In the genomic region with DNA sequence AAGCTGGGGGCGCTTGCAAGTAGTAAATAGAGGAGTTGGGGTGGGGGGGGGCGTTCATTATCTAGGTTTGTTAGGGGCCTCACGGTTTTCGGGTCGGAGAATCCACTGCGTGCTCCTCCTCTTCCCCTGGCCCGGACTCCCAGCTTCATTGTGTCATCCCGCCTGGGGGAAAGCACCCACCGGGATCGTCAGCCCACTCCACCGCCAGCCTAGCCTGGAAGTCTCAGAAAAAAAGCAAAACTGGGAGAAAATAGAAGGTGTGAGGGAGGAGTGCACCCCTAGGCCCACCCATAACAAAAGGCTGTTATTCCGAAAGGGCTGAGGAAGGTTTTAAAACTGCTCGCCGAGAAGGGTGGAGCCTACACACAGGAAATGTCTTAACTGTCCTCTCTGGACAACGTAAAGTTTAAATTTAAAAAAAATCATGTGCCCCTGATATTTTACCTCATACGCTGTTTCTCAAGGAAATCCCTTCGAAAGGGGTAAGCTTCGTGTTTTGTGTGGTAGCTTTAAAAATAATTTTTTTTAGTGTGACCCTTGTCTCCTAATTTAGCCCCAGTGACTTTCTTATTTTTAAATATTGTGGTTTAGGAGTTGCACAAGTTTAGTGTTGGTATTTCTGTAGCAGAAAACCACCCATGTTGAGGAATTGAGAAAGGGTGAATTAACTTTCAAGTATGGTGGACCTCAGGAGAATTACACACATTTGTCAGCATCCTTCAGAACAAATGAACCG, we compare ENCODE assay signal across 1 cellular context.
A peak's percentile ranks its signal among the peaks of the same experiment; 100 is the strongest.
TF ChIP-seq lines count a peak whose summit lies in the region.

No MANE protein-coding gene starts in this region.

TF ChIP-seq in K562, 482 proteins besides CTCF, POLR2A, EP300 and RAD21 (continues in another document):
- TF ChIP-seq PML (IDR thresholded peaks at IDR 0.05; ENCODE audit: low read length) = peak; percentile 19; the same call in 1 of the 2 replicates
- TF ChIP-seq, protein P1, sequence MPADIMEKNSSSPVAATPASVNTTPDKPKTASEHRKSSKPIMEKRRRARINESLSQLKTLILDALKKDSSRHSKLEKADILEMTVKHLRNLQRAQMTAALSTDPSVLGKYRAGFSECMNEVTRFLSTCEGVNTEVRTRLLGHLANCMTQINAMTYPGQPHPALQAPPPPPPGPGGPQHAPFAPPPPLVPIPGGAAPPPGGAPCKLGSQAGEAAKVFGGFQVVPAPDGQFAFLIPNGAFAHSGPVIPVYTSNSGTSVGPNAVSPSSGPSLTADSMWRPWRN (IDR thresholded peaks at IDR 0.05; ENCODE audit: low read depth) = no peak
- TF ChIP-seq FOXP1 (CRISPR knock-in tag; IDR thresholded peaks at IDR 0.05) = 0 out of 2 replicates have a peak, but pooled peaks have one; percentile 32
- no peak for TF ChIP-seq ZNF79 (CRISPR knock-in tag; IDR thresholded peaks at IDR 0.05; ENCODE audit: low read depth)
- TF ChIP-seq FIP1L1 (IDR thresholded peaks at IDR 0.05; ENCODE audit: low read depth, low read length, poor library complexity, severe bottlenecking) = no peak
- TF ChIP-seq NFATC3 (IDR thresholded peaks at IDR 0.05) = no peak
- TF ChIP-seq TBP (optimal IDR thresholded peaks at IDR 0.05; ENCODE audit: low read depth, low read length) = peak; percentile 60
- TF ChIP-seq ZBED1 (IDR thresholded peaks at IDR 0.05) = no peak
- peak; percentile 26; the same call in 1 of the 2 replicates for TF ChIP-seq TOE1 (IDR thresholded peaks at IDR 0.05; ENCODE audit: borderline replicate concordance)
- TF ChIP-seq TOE1 (CRISPR knock-in tag; IDR thresholded peaks at IDR 0.05; ENCODE audit: borderline replicate concordance, low read depth) = no peak
- peak; percentile 46; the same call in 1 of the 2 replicates for TF ChIP-seq PHF8 (IDR thresholded peaks at IDR 0.05; ENCODE audit: borderline replicate concordance, low read length)
- TF ChIP-seq DDX20 (tag; IDR thresholded peaks at IDR 0.05; ENCODE audit: low read depth) = no peak
- TF ChIP-seq RAD51 (IDR thresholded peaks at IDR 0.05; ENCODE audit: borderline replicate concordance, low read depth) = no peak
- no peak for TF ChIP-seq EHMT2 (IDR thresholded peaks at IDR 0.05)
- peak; percentile 56; the same call in 1 of the 2 replicates for TF ChIP-seq SUPT5H (IDR thresholded peaks at IDR 0.05)
- TF ChIP-seq ZEB2 (IDR thresholded peaks at IDR 0.05) = no peak
- no peak for TF ChIP-seq ZSCAN32 (CRISPR knock-in tag; IDR thresholded peaks at IDR 0.05)
- no peak for TF ChIP-seq ZNF583 (CRISPR knock-in tag; IDR thresholded peaks at IDR 0.05)
- TF ChIP-seq CXXC5 (CRISPR knock-in tag; IDR thresholded peaks at IDR 0.05) = 0 out of 2 replicates have a peak, but pooled peaks have one; percentile 11
- peak; percentile 71 for TF ChIP-seq POLR2H (tag; IDR thresholded peaks at IDR 0.05; ENCODE audit: low read depth)
- peak; percentile 47; the same call in 1 of the 2 replicates for TF ChIP-seq POLR2G (IDR thresholded peaks at IDR 0.05; ENCODE audit: low read depth, low read length)
- no peak for TF ChIP-seq ZNF133 (CRISPR knock-in tag; IDR thresholded peaks at IDR 0.05)
- no peak; a peak in 2 of 4 replicates for TF ChIP-seq MAZ (CRISPR knock-in tag; conservative IDR thresholded peaks at IDR 0.05 in 1 of 2, IDR thresholded peaks at IDR 0.05 in 1 of 2)
- TF ChIP-seq SREBF2 (CRISPR knock-in tag; IDR thresholded peaks at IDR 0.05) = no peak
- no peak for TF ChIP-seq KAT8 (IDR thresholded peaks at IDR 0.05; ENCODE audit: low read depth)
- TF ChIP-seq, protein P2, sequence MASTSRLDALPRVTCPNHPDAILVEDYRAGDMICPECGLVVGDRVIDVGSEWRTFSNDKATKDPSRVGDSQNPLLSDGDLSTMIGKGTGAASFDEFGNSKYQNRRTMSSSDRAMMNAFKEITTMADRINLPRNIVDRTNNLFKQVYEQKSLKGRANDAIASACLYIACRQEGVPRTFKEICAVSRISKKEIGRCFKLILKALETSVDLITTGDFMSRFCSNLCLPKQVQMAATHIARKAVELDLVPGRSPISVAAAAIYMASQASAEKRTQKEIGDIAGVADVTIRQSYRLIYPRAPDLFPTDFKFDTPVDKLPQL (IDR thresholded peaks at IDR 0.05; ENCODE audit: extremely low read depth, insufficient read length) = no peak
- TF ChIP-seq ZNF707 (CRISPR knock-in tag; conservative IDR thresholded peaks at IDR 0.05) = no peak
- TF ChIP-seq SAFB (IDR thresholded peaks at IDR 0.05; ENCODE audit: borderline replicate concordance, low read depth, low read length) = no peak
- TF ChIP-seq NFYB (IDR thresholded peaks at IDR 0.05; ENCODE audit: extremely low read depth, insufficient read length) = no peak
- TF ChIP-seq UBTF (IDR thresholded peaks at IDR 0.05; ENCODE audit: borderline replicate concordance in 1 of 2, low read depth in 2 of 2, low read length in 2 of 2) = 0 out of 4 replicates have a peak, but pooled peaks have one; percentile 3 to 54
- no peak for TF ChIP-seq HMGXB4 (CRISPR knock-in tag; IDR thresholded peaks at IDR 0.05)
- TF ChIP-seq TAF9B (IDR thresholded peaks at IDR 0.05; ENCODE audit: partially characterized antibody) = peak; percentile 30
- TF ChIP-seq GABPA (tag; conservative IDR thresholded peaks at IDR 0.05; ENCODE audit: low read depth) = peak; percentile 59
- no peak for TF ChIP-seq STAT6 (CRISPR knock-in tag; IDR thresholded peaks at IDR 0.05)
- TF ChIP-seq TCFL5 (CRISPR knock-in tag; conservative IDR thresholded peaks at IDR 0.05) = no peak
- peak; percentile 64 for TF ChIP-seq ZFX (CRISPR knock-in tag; IDR thresholded peaks at IDR 0.05)
- TF ChIP-seq ZBTB40 (IDR thresholded peaks at IDR 0.05) = peak; percentile 95
- peak; percentile 92 for TF ChIP-seq ZBTB40 (CRISPR knock-in tag; IDR thresholded peaks at IDR 0.05)
- TF ChIP-seq CBX5 (IDR thresholded peaks at IDR 0.05; ENCODE audit: borderline replicate concordance, low read depth) = no peak
- TF ChIP-seq ZNF778 (CRISPR knock-in tag; IDR thresholded peaks at IDR 0.05) = no peak
- TF ChIP-seq NR2C1 (IDR thresholded peaks at IDR 0.05) = no peak
- no peak for TF ChIP-seq NR2C1 (tag; IDR thresholded peaks at IDR 0.05)
- no peak for TF ChIP-seq SRSF9 (IDR thresholded peaks at IDR 0.05; ENCODE audit: borderline replicate concordance, low read depth, low read length)
- TF ChIP-seq ELF2 (CRISPR knock-in tag; IDR thresholded peaks at IDR 0.05) = 0 out of 2 replicates have a peak, but pooled peaks have one; percentile 32
- peak; percentile 31; the same call in 1 of the 2 replicates for TF ChIP-seq ZBTB7A (IDR thresholded peaks at IDR 0.05; ENCODE audit: borderline replicate concordance, control insufficient read depth, low read depth, low read length)
